In the genomic region with DNA sequence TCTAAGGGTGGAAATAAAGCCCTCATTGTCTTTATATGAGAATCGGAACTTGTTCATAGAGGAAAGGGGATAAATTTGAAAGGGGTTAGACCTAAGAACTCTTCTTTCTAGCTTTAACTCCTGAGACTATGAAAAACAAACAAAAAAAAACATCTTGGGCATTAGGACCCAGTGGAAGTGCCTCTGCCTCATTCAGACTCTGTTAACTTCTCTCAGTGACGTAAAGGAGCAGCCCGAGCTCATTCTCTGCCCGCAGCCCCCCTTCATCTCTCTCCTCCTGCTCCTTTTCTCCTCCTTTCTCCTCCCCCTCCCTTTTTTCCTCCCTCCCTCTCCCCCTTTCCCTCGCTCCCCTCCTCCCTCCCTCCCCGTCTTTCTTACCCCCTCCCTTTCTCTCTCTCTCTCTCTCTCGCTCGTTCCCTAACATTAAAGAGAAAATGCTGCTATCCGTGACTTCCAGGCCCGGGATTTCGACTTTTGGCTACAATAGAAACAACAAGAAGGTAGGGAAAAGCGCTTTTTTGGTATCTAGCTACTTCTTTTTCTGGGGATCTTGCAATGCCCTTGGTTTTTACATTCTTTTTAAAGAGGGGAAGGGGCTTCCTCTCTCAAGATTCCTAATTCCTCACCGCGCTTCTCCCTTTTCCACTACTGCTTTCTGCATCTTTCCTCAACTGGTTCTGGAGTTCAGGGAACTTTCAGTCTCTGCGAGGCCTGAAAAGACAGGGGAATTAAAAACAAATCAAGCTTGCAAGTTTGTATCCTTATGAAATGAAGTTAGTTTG, we compare ENCODE assay signal across 8 cellular contexts. TPM values are rescaled to one million over a fixed set of nuclear protein-coding genes. Genes with fewer than 3 reads are reported as not detected.
DNase-seq lines count a peak whose midpoint lies in the region; ATAC-seq and TF ChIP-seq lines count a peak whose summit lies in the region.

A gene with protein sequence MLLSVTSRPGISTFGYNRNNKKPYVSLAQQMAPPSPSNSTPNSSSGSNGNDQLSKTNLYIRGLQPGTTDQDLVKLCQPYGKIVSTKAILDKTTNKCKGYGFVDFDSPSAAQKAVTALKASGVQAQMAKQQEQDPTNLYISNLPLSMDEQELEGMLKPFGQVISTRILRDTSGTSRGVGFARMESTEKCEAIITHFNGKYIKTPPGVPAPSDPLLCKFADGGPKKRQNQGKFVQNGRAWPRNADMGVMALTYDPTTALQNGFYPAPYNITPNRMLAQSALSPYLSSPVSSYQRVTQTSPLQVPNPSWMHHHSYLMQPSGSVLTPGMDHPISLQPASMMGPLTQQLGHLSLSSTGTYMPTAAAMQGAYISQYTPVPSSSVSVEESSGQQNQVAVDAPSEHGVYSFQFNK (plus strand): TSS at position 231 of the 782 bp plus-strand sequence. CDS start 204 bp downstream, at position 435.

- peak within 1 kb of the TSS; percentile 75 for H3K4me3 Mint-ChIP-seq in activated CD4-positive, alpha-beta T cell treated with anti-CD3 and anti-CD28 coated beads for 36 hours

- DNase-seq in Ammon's horn (ENCODE audit: low spot score): peak; percentile 90
- DNase-seq in NCI-H2196 treated with DMSO at 0.1 percent for 48 hours (lab: John Stamatoyannopoulos, UW; ENCODE audit: unreplicated experiment): peak; percentile 70
- DNase-seq in activated CD4-positive, alpha-beta T cell treated with anti-CD3 and anti-CD28 coated beads for 36 hours: peak; percentile 66
- DNase-seq in dermis microvascular lymphatic vessel endothelial cell (ENCODE audit: low read depth in 2 of 2): peak; percentile 58 to 93
- DNase-seq in kidney tubule cell (ENCODE audit: low spot score): peak; percentile 91
- no peak for DNase-seq in spleen

- no peak for TF ChIP-seq POLR2A in spleen (IDR thresholded peaks at IDR 0.05)

- H3K9me3 ChIP-seq in spleen: no peaks in the 10 kb centered on the region

- H3K9me3 Mint-ChIP-seq in activated CD4-positive, alpha-beta T cell treated with anti-CD3 and anti-CD28 coated beads for 36 hours (ENCODE audit: low read depth): no peaks in the 10 kb centered on the region

- H3K27me3 Mint-ChIP-seq in activated CD4-positive, alpha-beta T cell treated with anti-CD3 and anti-CD28 coated beads for 36 hours: no peaks in the 10 kb centered on the region

- H3K4me1 ChIP-seq in spleen: peaks cover 10 to 83% (median 48%) of the 10 kb centered on the region in 6 donors

- TF ChIP-seq CTCF in spleen (IDR thresholded peaks at IDR 0.05 in 8 of 11, conservative IDR thresholded peaks at IDR 0.05 in 3 of 11): no peak

- H3K27ac ChIP-seq in spleen: peak within 1 kb of the TSS; percentile 53 to 93 (median 84)

- WGBS in spleen, 5 donors: 1 to 5% (median 4%) methylated on average over 15 of the region's 15 CpGs

- POLR2A ChIA-PET in activated CD4-positive, alpha-beta T cell treated with anti-CD3 and anti-CD28 coated beads for 36 hours (lab: Charles Lee): interaction anchor here (0.5 to 1.0 kb wide), 5 partner anchors 52 to 590 kb away, joined by 3 to 4 read pairs (median 3); no protein-coding TSS in a partner anchor

- no peaks in the 10 kb centered on the region for H3K36me3 ChIP-seq in spleen

- H3K27ac Mint-ChIP-seq in activated CD4-positive, alpha-beta T cell treated with anti-CD3 and anti-CD28 coated beads for 36 hours: peak within 1 kb of the TSS; percentile 79

- peak; percentile 88 for ATAC-seq in GM21723 (IDR thresholded peaks at IDR 0.05; ENCODE audit: unreplicated experiment)
- peak; percentile 90 for ATAC-seq in activated CD4-positive, alpha-beta T cell treated with anti-CD3 and anti-CD28 coated beads for 36 hours
- no peak for ATAC-seq in GM21717 (IDR thresholded peaks at IDR 0.05; ENCODE audit: unreplicated experiment)

- H3K4me3 ChIP-seq in spleen: peak within 1 kb of the TSS; percentile 31 to 65 (median 46)

- H3K4me1 Mint-ChIP-seq in activated CD4-positive, alpha-beta T cell treated with anti-CD3 and anti-CD28 coated beads for 36 hours: peaks cover 29% of the 10 kb centered on the region

- no peaks in the 10 kb centered on the region for H3K27me3 ChIP-seq in spleen (replicated peaks in 1 of 7)

- no peaks in the 10 kb centered on the region for H3K36me3 Mint-ChIP-seq in activated CD4-positive, alpha-beta T cell treated with anti-CD3 and anti-CD28 coated beads for 36 hours (ENCODE audit: low read depth)

- intact Hi-C loops in activated CD4-positive, alpha-beta T cell treated with anti-CD3 and anti-CD28 coated beads for 36 hours (cut with DNase I, micrococcal nuclease): loop anchor here in 1 of 2 experiments (1.0 kb wide), 1 partner anchor 109 kb away; the partner anchor contains the start of gene BAZ2A
- intact Hi-C loops in spleen (cut with DNase I; ENCODE audit: low total_unique reads): no loop called here

- CTCF ChIA-PET in activated CD4-positive, alpha-beta T cell treated with anti-CD3 and anti-CD28 coated beads for 36 hours (lab: Charles Lee): interaction anchor here (0.6 to 4.1 kb wide), 18 partner anchors 9 to 299 kb away, joined by 3 to 25 read pairs (median 4); partner anchors contain the start of gene IL23A

RNA-seq across cellular contexts. Expression of the gene that starts here (rescaled TPM):
- total RNA-seq in activated CD4-positive, alpha-beta T cell treated with anti-CD3 and anti-CD28 coated beads for 36 hours: 1 to 10 TPM; 5.0 to 7.0 TPM
- total RNA-seq in dermis microvascular lymphatic vessel endothelial cell (43.6 and 52.4 TPM in 2 replicates), spleen (10 to 100 TPM; 24.8 to 65.4 (median 27.2) TPM)
- polyA plus RNA-seq in spleen: 1 to 10 TPM; 3.0 to 7.7 (median 3.3) TPM
